Comparison of ENCODE assay signal across 31 cellular contexts in the genomic region with DNA sequence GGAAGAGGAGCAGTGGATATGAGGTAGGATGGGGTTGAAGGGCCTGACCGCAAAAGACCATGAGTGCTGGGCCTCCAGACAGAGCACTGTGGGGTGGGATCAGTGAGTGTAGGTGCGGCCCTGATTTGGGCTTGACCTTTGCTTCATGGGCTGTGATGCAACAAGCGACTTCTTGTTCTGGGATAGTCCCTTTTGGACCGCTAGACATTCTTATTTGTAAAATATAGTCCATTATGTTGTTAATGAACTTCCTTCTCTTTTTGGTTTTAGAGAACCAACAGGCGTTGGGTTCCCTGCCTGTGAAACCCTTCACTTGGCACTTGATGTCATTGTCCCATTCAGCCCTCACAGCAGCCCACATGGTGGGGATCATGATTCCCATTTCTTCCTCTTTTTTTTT. TPM values are rescaled to one million over a fixed set of nuclear protein-coding genes. Genes with fewer than 3 reads are reported as not detected.
"Had no signal": no experiment of that assay in that cellular context is flagged by ENCODE, and none has a peak within 500 bp of the region (broad histone marks: within the 10 kb centered on the region; RNA-seq: fewer than 3 reads in every experiment).

No MANE protein-coding gene starts in this region.

- H3K36me3 ChIP-seq: esophagus muscularis mucosa, lower lobe of right lung, neutrophil, pancreas, stomach, thyroid gland had no signal

- ATAC-seq: left colon; left ventricle myocardium superior; sciatic nerve; stimulated activated effector memory CD8-positive, alpha-beta T cell treated with anti-CD3 and anti-CD28 coated beads, Interleukin-12 subunit alpha, Interleukin-12 subunit beta, amount 100 ng/mL, for 72 hours had no signal

- H3K36me3 Mint-ChIP-seq: immature natural killer cell; natural killer cell treated with Interleukin-12 subunit alpha and Interleukin-12 subunit beta and Interleukin-15 and Interleukin-18, amount 100 ng/mL, for 72 hours; stimulated activated effector memory CD8-positive, alpha-beta T cell treated with anti-CD3 and anti-CD28 coated beads, Interleukin-12 subunit alpha, Interleukin-12 subunit beta, amount 100 ng/mL, for 72 hours had no signal

- H3K4me3 Mint-ChIP-seq: immature natural killer cell; natural killer cell treated with Interleukin-12 subunit alpha and Interleukin-12 subunit beta and Interleukin-15 and Interleukin-18, amount 100 ng/mL, for 72 hours; neural crest cell; stimulated activated effector memory CD8-positive, alpha-beta T cell treated with anti-CD3 and anti-CD28 coated beads, Interleukin-12 subunit alpha, Interleukin-12 subunit beta, amount 100 ng/mL, for 72 hours had no signal

- H3K9me3 Mint-ChIP-seq: immature natural killer cell; natural killer cell treated with Interleukin-12 subunit alpha and Interleukin-12 subunit beta and Interleukin-15 and Interleukin-18, amount 100 ng/mL, for 72 hours; neural crest cell; stimulated activated effector memory CD8-positive, alpha-beta T cell treated with anti-CD3 and anti-CD28 coated beads, Interleukin-12 subunit alpha, Interleukin-12 subunit beta, amount 100 ng/mL, for 72 hours had no signal

- H3K4me1 Mint-ChIP-seq: immature natural killer cell; stimulated activated effector memory CD8-positive, alpha-beta T cell treated with anti-CD3 and anti-CD28 coated beads, Interleukin-12 subunit alpha, Interleukin-12 subunit beta, amount 100 ng/mL, for 72 hours had no signal

- H3K9me3 ChIP-seq: esophagus muscularis mucosa, lower lobe of right lung, neutrophil, pancreas, stomach, thyroid gland had no signal

- H3K27ac Mint-ChIP-seq: immature natural killer cell; natural killer cell treated with Interleukin-12 subunit alpha and Interleukin-12 subunit beta and Interleukin-15 and Interleukin-18, amount 100 ng/mL, for 72 hours; progenitor cell of endocrine pancreas; stimulated activated effector memory CD8-positive, alpha-beta T cell treated with anti-CD3 and anti-CD28 coated beads, Interleukin-12 subunit alpha, Interleukin-12 subunit beta, amount 100 ng/mL, for 72 hours had no signal

- H3K4me3 ChIP-seq: coronary artery, esophagus muscularis mucosa, lower lobe of right lung, pancreas, smooth muscle cell, stomach, thyroid gland had no signal

- H3K27me3 ChIP-seq: neutrophil, pancreas, thyroid gland had no signal

- H3K4me1 ChIP-seq: esophagus muscularis mucosa, lower lobe of right lung, pancreas, stomach, thyroid gland had no signal

- DNase-seq: dermis blood vessel endothelial cell; effector memory CD4-positive, alpha-beta T cell; foreskin melanocyte; glutamatergic neuron; hypothalamus; immature natural killer cell; islet precursor cell; kidney glomerular epithelial cell; left colon; left ventricle myocardium superior; lower lobe of right lung; pancreas; stimulated activated CD4-positive, alpha-beta T cell treated with anti-CD3 and anti-CD28 coated beads, Interleukin-12 subunit alpha, Interleukin-12 subunit beta, amount 100 ng/mL, for 4 hours; stimulated activated CD4-positive, alpha-beta T cell treated with anti-CD3 and anti-CD28 coated beads, Interleukin-1b, Interleukin-23, amount 100 ng/mL, for 48 hours; stimulated activated CD4-positive, alpha-beta T cell treated with anti-CD3 and anti-CD28 coated beads, Interleukin-4, amount 100 ng/mL, for 1 hour; stimulated activated naive CD4-positive, alpha-beta T cell treated with Interleukin-2 at 50 U/mL for 16 hours; stomach; thyroid gland had no signal

- H3K27ac ChIP-seq: coronary artery, esophagus muscularis mucosa, lower lobe of right lung, neutrophil, pancreas, stomach, thyroid gland had no signal

RNA-seq across cellular contexts. Expression of a gene that starts 15.8 kb away (rescaled TPM):
- total RNA-seq: dermis blood vessel endothelial cell; endothelial cell of umbilical vein; epithelial cell of proximal tubule; fibroblast of lung; left colon; left ventricle myocardium superior; lower lobe of right lung; natural killer cell treated with Interleukin-12 subunit alpha and Interleukin-12 subunit beta and Interleukin-15 and Interleukin-18, amount 100 ng/mL, for 72 hours; pancreas; sciatic nerve; smooth muscle cell; subcutaneous adipose tissue had no signal
- polyA plus RNA-seq: endothelial cell of umbilical vein, fibroblast of lung, immature natural killer cell, pancreas, smooth muscle cell, stomach had no signal
